In genomic region chr15:71251548-71252035, GRCh38 we compare ENCODE assay signal across 14 cellular contexts.
A peak's percentile ranks its signal among the peaks of the same experiment; 100 is the strongest.
DNase-seq lines count a peak whose midpoint lies in the region; ATAC-seq, FAIRE-seq and TF ChIP-seq lines count a peak whose summit lies in the region.
"Had no signal": no experiment of that assay in that cellular context is flagged by ENCODE, and none has a peak within 500 bp of the region (broad histone marks: within the 10 kb centered on the region; RNA-seq: fewer than 3 reads in every experiment).

No MANE protein-coding gene starts in this region.

- DNase-seq in NCI-H2227 (lab: John Stamatoyannopoulos, UW; ENCODE audit: unreplicated experiment) (peak; percentile 3), NCI-H2227 treated with DMSO at 0.1 percent for 48 hours (lab: John Stamatoyannopoulos, UW) (no peak), cardiac fibroblast (ENCODE audit: low read depth in 2 of 2) (peak; percentile 32 to 34), testis (peak; percentile 30), DMS 273 treated with DMSO at 0.1 percent for 48 hours (lab: John Stamatoyannopoulos, UW) (no peak), left lung (no peak), head of caudate nucleus (no peak)
- DNase-seq: 8988T; activated CD4-positive, alpha-beta T cell treated with anti-CD3 and anti-CD28 coated beads for 1 hour; occipital lobe; T-cell had no signal

- no peaks in the 10 kb centered on the region for H3K9me3 ChIP-seq in testis
- no peaks in the 10 kb centered on the region for H3K9me3 ChIP-seq in left lung
- H3K9me3 ChIP-seq: ascending aorta had no signal

- intact Hi-C loops in testis (cut with DNase I; ENCODE audit: low total_unique reads) (no loop called here), left lung (cut with DNase I) (no loop called here), head of caudate nucleus (cut with DNase I) (no loop called here)

- peak overlapping the region in 1 of 2 donors; percentile 58 for H3K27ac ChIP-seq in testis
- no peak overlapping the region for H3K27ac ChIP-seq in left lung

- H3K4me1 ChIP-seq in testis (peaks cover 17% of the 10 kb centered on the region), left lung (no peaks in the 10 kb centered on the region)
- H3K4me1 ChIP-seq: ascending aorta had no signal

- TF ChIP-seq CTCF in cardiac fibroblast (IDR thresholded peaks at IDR 0.05; ENCODE audit: low read depth, low read length) (no peak), testis (IDR thresholded peaks at IDR 0.05) (no peak), left lung (IDR thresholded peaks at IDR 0.05) (no peak)

- H3K27me3 ChIP-seq in testis (no peaks in the 10 kb centered on the region), left lung (no peaks in the 10 kb centered on the region)
- H3K27me3 ChIP-seq: ascending aorta had no signal

- no peak for ATAC-seq in left lung
- ATAC-seq: T-cell had no signal

- no peak for TF ChIP-seq POLR2A in testis (IDR thresholded peaks at IDR 0.05)

- H3K4me3 ChIP-seq in cardiac fibroblast (replicated peaks in 1 of 2; ENCODE audit: low read depth in 2 of 2, low read length in 2 of 2): no peak overlapping the region
- no peak overlapping the region for H3K4me3 ChIP-seq in testis
- H3K4me3 ChIP-seq in left lung: no peak overlapping the region
- H3K4me3 ChIP-seq: ascending aorta had no signal

- no peaks in the 10 kb centered on the region for H3K36me3 ChIP-seq in testis (ENCODE audit: low read depth, missing control alignments)
- no peaks in the 10 kb centered on the region for H3K36me3 ChIP-seq in left lung
- H3K36me3 ChIP-seq: ascending aorta had no signal

- WGBS in testis, 2 donors: 41 to 62% methylated on average over 4 of the region's 4 CpGs

- FAIRE-seq in islet of Langerhans (lab: Jason Lieb, UNC): peak; percentile 24
- FAIRE-seq: H1 had no signal

Comparison
In these comparisons a context has a peak if more than half of its experiments do, and no peak if none do; other contexts are left out.
1. DNase-seq: peak in NCI-H2227 (single experiment), cardiac fibroblast (2 of 2) and testis (single experiment); none in NCI-H2227 treated with DMSO at 0.1 percent for 48 hours (single experiment), DMS 273 treated with DMSO at 0.1 percent for 48 hours (single experiment), left lung (0 of 2) and head of caudate nucleus (0 of 42).